Comparison of ENCODE assay signal across 30 cellular contexts in genomic region chr5:75358117-75358516, GRCh38.
"Had no signal": no experiment of that assay in that cellular context is flagged by ENCODE, and none has a peak within 500 bp of the region (broad histone marks: within the 10 kb centered on the region; RNA-seq: fewer than 3 reads in every experiment).

No MANE protein-coding gene starts in this region.

- H3K4me1 Mint-ChIP-seq: activated B cell treated with CpG ODN at 0.5 μM for 24 hours; activated CD4-positive, alpha-beta memory T cell treated with anti-CD3 and anti-CD28 coated beads, Interleukin-2, amount 10 ng/mL, durations not matched to agents 7 days and 5 days; activated CD4-positive, alpha-beta T cell treated with anti-CD3 and anti-CD28 coated beads, Interleukin-2, amount 10 ng/mL, durations not matched to agents 7 days and 5 days; activated naive CD8-positive, alpha-beta T cell treated with anti-CD3 and anti-CD28 coated beads for 36 hours; activated naive CD8-positive, alpha-beta T cell treated with anti-CD3 and anti-CD28 coated beads, Interleukin-2, amount 50 U/mL, for 24 hours; T-helper 17 cell had no signal

- H3K9me3 Mint-ChIP-seq: activated B cell treated with CpG ODN at 0.5 μM for 24 hours; activated CD4-positive, alpha-beta memory T cell treated with anti-CD3 and anti-CD28 coated beads, Interleukin-2, amount 10 ng/mL, durations not matched to agents 7 days and 5 days; activated CD4-positive, alpha-beta T cell treated with anti-CD3 and anti-CD28 coated beads, Interleukin-2, amount 10 ng/mL, durations not matched to agents 7 days and 5 days; activated naive CD4-positive, alpha-beta T cell treated with anti-CD3 and anti-CD28 coated beads for 36 hours; activated naive CD4-positive, alpha-beta T cell treated with anti-CD3 and anti-CD28 coated beads, Interleukin-2, amount 50 U/mL, for 24 hours; activated naive CD8-positive, alpha-beta T cell treated with anti-CD3 and anti-CD28 coated beads for 36 hours; activated naive CD8-positive, alpha-beta T cell treated with anti-CD3 and anti-CD28 coated beads, Interleukin-2, amount 50 U/mL, for 24 hours; activated T-cell treated with anti-CD3 and anti-CD28 coated beads, Interleukin-2, amount 50 U/mL, for 4 hours; activated T-helper 17 cell treated with anti-CD3 and anti-CD28 coated beads, Interleukin-2, amount 50 U/mL, for 72 hours; T-helper 2 cell treated with Interferon-gamma antibody and Interleukin-4, amounts not matched to agents 5 μg/mL and 100 μg/mL, for 36 hours had no signal

- H3K27ac ChIP-seq: adrenal gland, body of pancreas, epithelial cell of prostate, esophagus squamous epithelium, gastroesophageal sphincter, WERI-Rb-1 had no signal

- H3K27ac Mint-ChIP-seq: activated B cell treated with CpG ODN at 0.5 μM for 24 hours; activated CD4-positive, alpha-beta memory T cell treated with anti-CD3 and anti-CD28 coated beads, Interleukin-2, amount 10 ng/mL, durations not matched to agents 7 days and 5 days; activated CD4-positive, alpha-beta T cell treated with anti-CD3 and anti-CD28 coated beads, Interleukin-2, amount 10 ng/mL, durations not matched to agents 7 days and 5 days; activated naive CD4-positive, alpha-beta T cell treated with anti-CD3 and anti-CD28 coated beads for 36 hours; activated naive CD4-positive, alpha-beta T cell treated with anti-CD3 and anti-CD28 coated beads, Interleukin-2, amount 50 U/mL, for 24 hours; activated naive CD8-positive, alpha-beta T cell treated with anti-CD3 and anti-CD28 coated beads, Interleukin-2, amount 50 U/mL, for 24 hours; activated T-helper 17 cell treated with anti-CD3 and anti-CD28 coated beads, Interleukin-2, amount 50 U/mL, for 72 hours; T-helper 17 cell; T-helper 2 cell treated with Interferon-gamma antibody and Interleukin-4, amounts not matched to agents 5 μg/mL and 100 μg/mL, for 36 hours had no signal

- H3K4me3 Mint-ChIP-seq: activated B cell treated with CpG ODN at 0.5 μM for 24 hours; activated CD4-positive, alpha-beta memory T cell treated with anti-CD3 and anti-CD28 coated beads, Interleukin-2, amount 10 ng/mL, durations not matched to agents 7 days and 5 days; activated CD4-positive, alpha-beta T cell treated with anti-CD3 and anti-CD28 coated beads, Interleukin-2, amount 10 ng/mL, durations not matched to agents 7 days and 5 days; activated naive CD4-positive, alpha-beta T cell treated with anti-CD3 and anti-CD28 coated beads for 36 hours; activated naive CD4-positive, alpha-beta T cell treated with anti-CD3 and anti-CD28 coated beads, Interleukin-2, amount 50 U/mL, for 24 hours; activated naive CD8-positive, alpha-beta T cell treated with anti-CD3 and anti-CD28 coated beads for 36 hours; activated naive CD8-positive, alpha-beta T cell treated with anti-CD3 and anti-CD28 coated beads, Interleukin-2, amount 50 U/mL, for 24 hours; activated T-cell treated with anti-CD3 and anti-CD28 coated beads, Interleukin-2, amount 50 U/mL, for 4 hours; activated T-helper 17 cell treated with anti-CD3 and anti-CD28 coated beads, Interleukin-2, amount 50 U/mL, for 72 hours; T-helper 17 cell; T-helper 2 cell treated with Interferon-gamma antibody and Interleukin-4, amounts not matched to agents 5 μg/mL and 100 μg/mL, for 36 hours had no signal

- DNase-seq: activated B cell treated with CpG ODN at 0.5 μM for 24 hours; activated CD4-positive, alpha-beta memory T cell treated with anti-CD3 and anti-CD28 coated beads, Interleukin-2, amount 10 ng/mL, durations not matched to agents 7 days and 5 days; activated CD4-positive, alpha-beta T cell treated with anti-CD3 and anti-CD28 coated beads for 1 hour; activated CD4-positive, alpha-beta T cell treated with anti-CD3 and anti-CD28 coated beads for 4 hours; activated CD4-positive, alpha-beta T cell treated with anti-CD3 and anti-CD28 coated beads, Interleukin-2, amount 10 ng/mL, durations not matched to agents 7 days and 5 days; activated CD4-positive, alpha-beta T cell treated with anti-CD3 and anti-CD28 coated beads, Interleukin-2, amount 50 U/mL, for 4 hours; activated effector memory CD4-positive, alpha-beta T cell treated with anti-CD3 and anti-CD28 coated beads, Interleukin-2, amount 50 U/mL, for 16 hours; activated naive CD4-positive, alpha-beta T cell treated with anti-CD3 and anti-CD28 coated beads for 36 hours; activated naive CD8-positive, alpha-beta T cell treated with anti-CD3 and anti-CD28 coated beads for 36 hours; activated naive CD8-positive, alpha-beta T cell treated with anti-CD3 and anti-CD28 coated beads, Interleukin-2, amount 50 U/mL, for 24 hours; activated T-cell treated with anti-CD3 and anti-CD28 coated beads, Interleukin-2, amount 50 U/mL, for 4 hours; adrenal gland; amygdala; aorta; body of pancreas; caudate nucleus; cortex of kidney; dermis blood vessel endothelial cell; effector CD4-positive, alpha-beta T cell; esophagus squamous epithelium; foreskin melanocyte; T-helper 1 cell; T-helper 17 cell; T1000; WERI-Rb-1 had no signal

- H3K9me3 ChIP-seq: adrenal gland, body of pancreas, esophagus squamous epithelium, gastroesophageal sphincter had no signal

- H3K4me1 ChIP-seq: adrenal gland had no signal

- ATAC-seq: activated naive CD8-positive, alpha-beta T cell treated with anti-CD3 and anti-CD28 coated beads, Interleukin-2, amount 50 U/mL, for 24 hours; activated T-cell treated with anti-CD3 and anti-CD28 coated beads, Interleukin-2, amount 50 U/mL, for 4 hours; activated T-helper 17 cell treated with anti-CD3 and anti-CD28 coated beads, Interleukin-2, amount 50 U/mL, for 72 hours; body of pancreas; gastroesophageal sphincter; T-helper 17 cell had no signal

- H3K27me3 ChIP-seq: adrenal gland, body of pancreas, esophagus squamous epithelium, gastroesophageal sphincter had no signal

- H3K4me3 ChIP-seq: adrenal gland, body of pancreas, esophagus squamous epithelium, gastroesophageal sphincter had no signal

- H3K27me3 Mint-ChIP-seq: activated B cell treated with CpG ODN at 0.5 μM for 24 hours; activated CD4-positive, alpha-beta memory T cell treated with anti-CD3 and anti-CD28 coated beads, Interleukin-2, amount 10 ng/mL, durations not matched to agents 7 days and 5 days; activated CD4-positive, alpha-beta T cell treated with anti-CD3 and anti-CD28 coated beads, Interleukin-2, amount 10 ng/mL, durations not matched to agents 7 days and 5 days; activated naive CD4-positive, alpha-beta T cell treated with anti-CD3 and anti-CD28 coated beads, Interleukin-2, amount 50 U/mL, for 24 hours; activated naive CD8-positive, alpha-beta T cell treated with anti-CD3 and anti-CD28 coated beads for 36 hours; activated naive CD8-positive, alpha-beta T cell treated with anti-CD3 and anti-CD28 coated beads, Interleukin-2, amount 50 U/mL, for 24 hours; activated T-helper 17 cell treated with anti-CD3 and anti-CD28 coated beads, Interleukin-2, amount 50 U/mL, for 72 hours; T-helper 17 cell had no signal
